In genomic region chr3:64103131-64103530, GRCh38 we compare ENCODE assay signal across 19 cellular contexts.
DNase-seq lines count a peak whose midpoint lies in the region; ATAC-seq and TF ChIP-seq lines count a peak whose summit lies in the region.
"Had no signal": no experiment of that assay in that cellular context is flagged by ENCODE, and none has a peak within 500 bp of the region (broad histone marks: within the 10 kb centered on the region; RNA-seq: fewer than 3 reads in every experiment).

No MANE protein-coding gene starts in this region.

- no peak overlapping the region for H3K14ac ChIP-seq in IMR-90 (replicated peaks; ENCODE audit: low read depth, low read length)

- dilution Hi-C loops in IMR-90 (cut with HindIII; ENCODE audit: low sequenced_read_pairs, unreplicated experiment), result no loop called here

- no peak overlapping the region for H4K8ac ChIP-seq in IMR-90 (ENCODE audit: low read depth in 2 of 2, low read length in 2 of 2)

- in situ Hi-C loops in IMR-90 (cut with MboI; ENCODE audit: low sequenced_read_pairs), result no loop called here

- no peak for TF ChIP-seq RAD21 in IMR-90 (IDR thresholded peaks at IDR 0.05; ENCODE audit: low read length)

- H2BK120ac ChIP-seq in IMR-90 (ENCODE audit: low read depth, low read length), result no peak overlapping the region

- H3K79me1 ChIP-seq in IMR-90 (ENCODE audit: low read depth in 1 of 2, low read length in 2 of 2), result peaks cover 6 to 57% of the 10 kb centered on the region in 2 experiments; a peak in 3 of 4 replicates

- H3K4me2 ChIP-seq in IMR-90 (ENCODE audit: low read depth, low read length), result no peak overlapping the region
- H3K4me2 ChIP-seq: BLaER1 had no signal

- no peak overlapping the region for H3K56ac ChIP-seq in IMR-90 (ENCODE audit: extremely low read depth, insufficient read depth, low read length)

- H3K36me3 Mint-ChIP-seq in nephron (ENCODE audit: low read depth), result peaks cover 13% of the 10 kb centered on the region
- no peaks in the 10 kb centered on the region for H3K36me3 Mint-ChIP-seq in activated T-cell treated with anti-CD3 and anti-CD28 coated beads, Interleukin-2, amount 50 U/mL, for 4 hours (ENCODE audit: insufficient read depth)
- no peaks in the 10 kb centered on the region for H3K36me3 Mint-ChIP-seq in T-helper 2 cell treated with Interferon-gamma antibody and Interleukin-4, amounts not matched to agents 5 μg/mL and 100 μg/mL, for 36 hours (ENCODE audit: low read depth)
- H3K36me3 Mint-ChIP-seq: CD14-positive monocyte; CD4-positive, alpha-beta memory T cell; CD4-positive, CD25-positive, alpha-beta regulatory T cell; CD8-positive, alpha-beta memory T cell had no signal

- no peak for TF ChIP-seq POLR2A in IMR-90 (IDR thresholded peaks at IDR 0.05; ENCODE audit: low read depth, low read length)

- H2BK15ac ChIP-seq in IMR-90 (ENCODE audit: low read depth, low read length), result no peak overlapping the region

- peak overlapping the region in 2 of 3 experiments; percentile 22 to 90 for H3K27ac Mint-ChIP-seq in nephron
- H3K27ac Mint-ChIP-seq in T-helper 2 cell treated with Interferon-gamma antibody and Interleukin-4, amounts not matched to agents 5 μg/mL and 100 μg/mL, for 36 hours, result no peak overlapping the region
- H3K27ac Mint-ChIP-seq: CD4-positive, alpha-beta memory T cell; CD4-positive, CD25-positive, alpha-beta regulatory T cell; CD8-positive, alpha-beta memory T cell had no signal

- H4K91ac ChIP-seq in IMR-90 (ENCODE audit: insufficient read depth, low read depth, low read length), result no peak overlapping the region

- H2AFZ ChIP-seq in IMR-90 (replicated peaks; ENCODE audit: low read length, poor library complexity), result no peak overlapping the region

- H3K4me3 ChIP-seq in IMR-90 (ENCODE audit: insufficient read depth, low read depth, low read length), result no peak overlapping the region
- no peak overlapping the region for H3K4me3 ChIP-seq in SJCRH30
- H3K4me3 ChIP-seq: BLaER1 had no signal

- ATAC-seq in IMR-90 (ENCODE audit: low read depth), result no peak
- ATAC-seq in HG02763 (IDR thresholded peaks at IDR 0.05; ENCODE audit: unreplicated experiment), result no peak
- ATAC-seq in activated T-cell treated with anti-CD3 and anti-CD28 coated beads, Interleukin-2, amount 50 U/mL, for 4 hours, result no peak

- no CpG with 5 or more reads among the region's 2 CpGs for WGBS in IMR-90 (ENCODE audit: extremely low coverage in 2 of 2, insufficient read length in 1 of 2), 2 experiments

- no peak overlapping the region for H2AK5ac ChIP-seq in IMR-90 (ENCODE audit: low read depth, low read length)

- no peak for TF ChIP-seq CTCF in IMR-90 (conservative IDR thresholded peaks at IDR 0.05; ENCODE audit: low read depth, low read length)
- TF ChIP-seq CTCF in nephron (IDR thresholded peaks at IDR 0.05; ENCODE audit: unreplicated experiment in 3 of 3), result no peak

- no peak overlapping the region for H4K5ac ChIP-seq in IMR-90 (ENCODE audit: low read depth, low read length)

- no TSS peak for BruUV-seq in IMR-90 (replicated peaks; lab: Mats Ljungman, UMichigan)

- no peaks in the 10 kb centered on the region for H3K9me3 ChIP-seq in IMR-90 (ENCODE audit: control insufficient read depth, insufficient read depth, low read length)
- no peaks in the 10 kb centered on the region for H3K9me3 ChIP-seq in SJCRH30 (replicated peaks)
- H3K9me3 ChIP-seq: BE2C, BLaER1 had no signal

- H3K27me3 ChIP-seq in IMR-90 (ENCODE audit: control insufficient read depth, insufficient read depth, low read length), result no peaks in the 10 kb centered on the region
- no peaks in the 10 kb centered on the region for H3K27me3 ChIP-seq in SJCRH30
- H3K27me3 ChIP-seq: BE2C, BLaER1 had no signal

- H3K4me1 Mint-ChIP-seq in nephron, result peaks cover 47% of the 10 kb centered on the region
- H3K4me1 Mint-ChIP-seq in activated T-cell treated with anti-CD3 and anti-CD28 coated beads, Interleukin-2, amount 50 U/mL, for 4 hours (ENCODE audit: low read depth), result no peaks in the 10 kb centered on the region
- H3K4me1 Mint-ChIP-seq in T-helper 2 cell treated with Interferon-gamma antibody and Interleukin-4, amounts not matched to agents 5 μg/mL and 100 μg/mL, for 36 hours (ENCODE audit: low read depth), result no peaks in the 10 kb centered on the region
- H3K4me1 Mint-ChIP-seq: CD14-positive monocyte; CD4-positive, alpha-beta memory T cell; CD4-positive, CD25-positive, alpha-beta regulatory T cell; CD8-positive, alpha-beta memory T cell had no signal

- DNase-seq in IMR-90 (no peak), amniotic epithelial cell (ENCODE audit: low read depth) (peak; percentile 44), SJCRH30 (no peak)
- no peak for DNase-seq in activated T-cell treated with anti-CD3 and anti-CD28 coated beads, Interleukin-2, amount 50 U/mL, for 4 hours
- DNase-seq in T-helper 2 cell treated with Interferon-gamma antibody and Interleukin-4, amounts not matched to agents 5 μg/mL and 100 μg/mL, for 36 hours (ENCODE audit: low spot score), result no peak
- DNase-seq: 8988T; ACHN; BE2C; C1 segment of cervical spinal cord; CD4-positive, alpha-beta memory T cell; CD4-positive, CD25-positive, alpha-beta regulatory T cell; CD8-positive, alpha-beta memory T cell; COR-L47; DMS79 treated with DMSO at 0.1 percent for 48 hours; GF-D8 had no signal

- no peaks in the 10 kb centered on the region for H3K27me3 Mint-ChIP-seq in nephron (ENCODE audit: low read depth)
- H3K27me3 Mint-ChIP-seq in activated T-cell treated with anti-CD3 and anti-CD28 coated beads, Interleukin-2, amount 50 U/mL, for 4 hours (ENCODE audit: low read depth), result peaks cover 10% of the 10 kb centered on the region
- H3K27me3 Mint-ChIP-seq in T-helper 2 cell treated with Interferon-gamma antibody and Interleukin-4, amounts not matched to agents 5 μg/mL and 100 μg/mL, for 36 hours (ENCODE audit: low read depth), result peaks cover 3% of the 10 kb centered on the region
- H3K27me3 Mint-ChIP-seq: CD4-positive, CD25-positive, alpha-beta regulatory T cell had no signal

- POLR2A ChIA-PET in IMR-90 (lab: Charles Lee; ENCODE audit: unreplicated experiment), result no interaction called here

- H3K36me3 ChIP-seq in IMR-90 (ENCODE audit: control insufficient read depth, insufficient read depth, low read length) (peaks cover 20% of the 10 kb centered on the region), SJCRH30 (no peaks in the 10 kb centered on the region)
- H3K36me3 ChIP-seq: BE2C, BLaER1 had no signal

- H3K4me1 ChIP-seq in IMR-90 (ENCODE audit: control insufficient read depth, insufficient read depth, low read length) (peaks cover 8% of the 10 kb centered on the region), SJCRH30 (no peaks in the 10 kb centered on the region)
- H3K4me1 ChIP-seq: BLaER1 had no signal

- no peak overlapping the region for H3K23ac ChIP-seq in IMR-90 (ENCODE audit: low read depth, low read length)

- H3K9ac ChIP-seq in IMR-90 (ENCODE audit: low read depth, low read length), result no peak overlapping the region
- H3K9ac ChIP-seq: BLaER1 had no signal

- intact Hi-C loops in IMR-90 (cut with micrococcal nuclease), result no loop called here

- no peak overlapping the region for H2BK20ac ChIP-seq in IMR-90 (ENCODE audit: low read depth, low read length)

- no peak overlapping the region for H3K4me3 Mint-ChIP-seq in nephron
- no peak overlapping the region for H3K4me3 Mint-ChIP-seq in activated T-cell treated with anti-CD3 and anti-CD28 coated beads, Interleukin-2, amount 50 U/mL, for 4 hours
- H3K4me3 Mint-ChIP-seq in T-helper 2 cell treated with Interferon-gamma antibody and Interleukin-4, amounts not matched to agents 5 μg/mL and 100 μg/mL, for 36 hours, result no peak overlapping the region
- H3K4me3 Mint-ChIP-seq: CD14-positive monocyte; CD4-positive, alpha-beta memory T cell; CD4-positive, CD25-positive, alpha-beta regulatory T cell; CD8-positive, alpha-beta memory T cell had no signal

- H3K9me3 Mint-ChIP-seq in nephron, result no peaks in the 10 kb centered on the region
- no peaks in the 10 kb centered on the region for H3K9me3 Mint-ChIP-seq in activated T-cell treated with anti-CD3 and anti-CD28 coated beads, Interleukin-2, amount 50 U/mL, for 4 hours
- H3K9me3 Mint-ChIP-seq in T-helper 2 cell treated with Interferon-gamma antibody and Interleukin-4, amounts not matched to agents 5 μg/mL and 100 μg/mL, for 36 hours, result no peaks in the 10 kb centered on the region
- H3K9me3 Mint-ChIP-seq: CD4-positive, alpha-beta memory T cell; CD4-positive, CD25-positive, alpha-beta regulatory T cell; CD8-positive, alpha-beta memory T cell had no signal

- no peak overlapping the region for H2AK9ac ChIP-seq in IMR-90 (replicated peaks; ENCODE audit: low read depth, low read length, poor library complexity)

- no peak overlapping the region for H3K18ac ChIP-seq in IMR-90 (ENCODE audit: low read depth, low read length)

- CTCF ChIA-PET in IMR-90 (lab: Yijun Ruan, JAX), result no interaction called here

- peaks cover 33% of the 10 kb centered on the region for H3K9me1 ChIP-seq in IMR-90 (ENCODE audit: insufficient read depth, low read length)

- H4K20me1 ChIP-seq in IMR-90 (ENCODE audit: insufficient read depth, low read length), result peaks cover 15% of the 10 kb centered on the region; the same call in 1 of the 2 replicates
- H4K20me1 ChIP-seq: BLaER1 had no signal

- H3K4ac ChIP-seq in IMR-90 (ENCODE audit: low read depth, low read length), result no peak overlapping the region

- H3K27ac ChIP-seq in IMR-90 (ENCODE audit: insufficient read depth, low read length) (no peak overlapping the region), SJCRH30 (no peak overlapping the region)
- H3K27ac ChIP-seq: BLaER1 had no signal

- H2BK5ac ChIP-seq in IMR-90 (ENCODE audit: low read depth, low read length, poor library complexity, severe bottlenecking), result no peak overlapping the region

TF ChIP-seq in IMR-90, 13 proteins besides CTCF, POLR2A, EP300 and RAD21:
- TF ChIP-seq NFE2L2 (IDR thresholded peaks at IDR 0.05; ENCODE audit: low read depth, low read length), result no peak
- TF ChIP-seq CHD1 (IDR thresholded peaks at IDR 0.05; ENCODE audit: low read depth, low read length), result no peak
- TF ChIP-seq RFX5 (IDR thresholded peaks at IDR 0.05; ENCODE audit: low read depth, low read length), result no peak
- peak; percentile 64 for TF ChIP-seq CEBPB (IDR thresholded peaks at IDR 0.05; ENCODE audit: low read depth, low read length)
TF ChIP-seq in IMR-90: peak in this region for 1.
